Comparison of ENCODE assay signal across 10 cellular contexts in the genomic region with DNA sequence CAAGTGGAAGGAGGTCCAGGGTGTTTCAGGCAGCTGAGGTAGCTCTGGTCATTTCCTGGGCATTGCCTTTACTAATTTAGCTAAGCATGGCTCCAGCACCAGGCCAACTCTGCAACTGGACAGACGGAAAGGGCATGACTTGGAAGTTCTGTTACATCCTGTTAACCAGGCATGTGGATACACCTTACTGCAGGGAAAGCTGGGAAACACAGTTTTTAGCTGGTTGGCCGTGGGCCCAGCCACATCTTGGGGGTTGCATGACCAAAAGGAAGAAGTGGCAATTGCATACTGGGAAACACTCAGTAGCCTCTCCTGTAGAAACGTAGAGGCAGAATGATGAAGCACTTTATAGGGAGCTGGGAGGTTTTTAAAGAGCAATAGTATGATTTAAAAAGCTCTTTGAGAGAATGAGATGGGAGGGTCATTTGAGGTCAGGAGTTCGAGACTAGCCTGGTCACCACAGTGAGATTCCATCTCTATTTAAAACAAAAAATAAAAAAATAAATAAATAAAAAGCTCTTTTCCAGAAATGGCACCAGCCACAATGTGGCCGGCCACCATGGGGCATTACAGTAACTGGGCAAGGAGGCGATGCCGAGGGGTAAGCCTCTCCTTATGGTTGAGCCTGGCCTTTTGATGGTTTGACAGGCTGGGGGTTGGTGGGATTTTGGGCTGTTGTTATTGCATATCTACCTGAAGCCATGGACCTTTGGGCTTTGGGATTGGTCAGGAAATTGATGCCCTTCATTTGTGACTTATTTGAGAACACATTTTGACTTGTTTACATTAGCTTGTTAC. TPM values are rescaled to one million over a fixed set of nuclear protein-coding genes. Genes with fewer than 3 reads are reported as not detected.
DNase-seq lines count a peak whose midpoint lies in the region; ATAC-seq and TF ChIP-seq lines count a peak whose summit lies in the region.
"Had no signal": no experiment of that assay in that cellular context is flagged by ENCODE, and none has a peak within 500 bp of the region (broad histone marks: within the 10 kb centered on the region; RNA-seq: fewer than 3 reads in every experiment).

No MANE protein-coding gene starts in this region.

- H3K4me1 Mint-ChIP-seq in stimulated activated memory B cell treated with anti-CD40 and anti-IgM and Interleukin-4, amounts not matched to agents 10 μg/mL and 1 μg/mL and 100 μg/mL, for 72 hours = peaks cover 88% of the 10 kb centered on the region

- H3K36me3 Mint-ChIP-seq in stimulated activated memory B cell treated with anti-CD40 and anti-IgM and Interleukin-4, amounts not matched to agents 10 μg/mL and 1 μg/mL and 100 μg/mL, for 72 hours = peaks cover 29% of the 10 kb centered on the region
- H3K36me3 Mint-ChIP-seq: natural killer cell treated with Interleukin-12 subunit alpha and Interleukin-12 subunit beta and Interleukin-15 and Interleukin-18, amount 100 ng/mL, for 72 hours had no signal

- H3K27me3 Mint-ChIP-seq in stimulated activated memory B cell treated with anti-CD40 and anti-IgM and Interleukin-4, amounts not matched to agents 10 μg/mL and 1 μg/mL and 100 μg/mL, for 72 hours = no peaks in the 10 kb centered on the region
- H3K27me3 Mint-ChIP-seq: activated naive CD4-positive, alpha-beta T cell treated with anti-CD3 and anti-CD28 coated beads, Interleukin-2, amount 10 ng/mL, durations not matched to agents 7 days and 5 days; natural killer cell treated with Interleukin-12 subunit alpha and Interleukin-12 subunit beta and Interleukin-15 and Interleukin-18, amount 100 ng/mL, for 72 hours had no signal

- H3K27me3 ChIP-seq in WERI-Rb-1 (ENCODE audit: insufficient read depth, low read depth, severe bottlenecking) = no peaks in the 10 kb centered on the region
- no peaks in the 10 kb centered on the region for H3K27me3 ChIP-seq in effector memory CD4-positive, alpha-beta T cell (replicated peaks; ENCODE audit: control insufficient read depth, insufficient read depth, low read length, poor library complexity, severe bottlenecking)

- no peak for ATAC-seq in stimulated activated memory B cell treated with anti-CD40 and anti-IgM and Interleukin-4, amounts not matched to agents 10 μg/mL and 1 μg/mL and 100 μg/mL, for 72 hours
- ATAC-seq in HG02763 (IDR thresholded peaks at IDR 0.05; ENCODE audit: unreplicated experiment) = no peak
- ATAC-seq: natural killer cell treated with Interleukin-12 subunit alpha and Interleukin-12 subunit beta and Interleukin-15 and Interleukin-18, amount 100 ng/mL, for 72 hours had no signal

- TF ChIP-seq CTCF in RWPE1 (conservative IDR thresholded peaks at IDR 0.05; ENCODE audit: low read depth) (no peak), WERI-Rb-1 (IDR thresholded peaks at IDR 0.05; ENCODE audit: low read depth, low read length) (no peak)

- peak overlapping the region; percentile 70 for H3K27ac Mint-ChIP-seq in stimulated activated memory B cell treated with anti-CD40 and anti-IgM and Interleukin-4, amounts not matched to agents 10 μg/mL and 1 μg/mL and 100 μg/mL, for 72 hours
- H3K27ac Mint-ChIP-seq: activated naive CD4-positive, alpha-beta T cell treated with anti-CD3 and anti-CD28 coated beads, Interleukin-2, amount 10 ng/mL, durations not matched to agents 7 days and 5 days; natural killer cell treated with Interleukin-12 subunit alpha and Interleukin-12 subunit beta and Interleukin-15 and Interleukin-18, amount 100 ng/mL, for 72 hours had no signal

- H3K27ac ChIP-seq in RWPE1 = peak overlapping the region; percentile 87; the same call in 1 of the 2 replicates
- H3K27ac ChIP-seq in epithelial cell of prostate = peak overlapping the region; percentile 93
- no peak overlapping the region for H3K27ac ChIP-seq in WERI-Rb-1
- no peak overlapping the region for H3K27ac ChIP-seq in effector memory CD4-positive, alpha-beta T cell (ENCODE audit: insufficient read depth, low read length, poor library complexity, severe bottlenecking)

- no peaks in the 10 kb centered on the region for H3K9me3 ChIP-seq in WERI-Rb-1 (ENCODE audit: severe bottlenecking)
- no peaks in the 10 kb centered on the region for H3K9me3 ChIP-seq in effector memory CD4-positive, alpha-beta T cell (ENCODE audit: control insufficient read depth, low read length)

- H3K4me3 Mint-ChIP-seq in stimulated activated memory B cell treated with anti-CD40 and anti-IgM and Interleukin-4, amounts not matched to agents 10 μg/mL and 1 μg/mL and 100 μg/mL, for 72 hours = no peak overlapping the region
- H3K4me3 Mint-ChIP-seq: activated naive CD4-positive, alpha-beta T cell treated with anti-CD3 and anti-CD28 coated beads, Interleukin-2, amount 10 ng/mL, durations not matched to agents 7 days and 5 days; immature natural killer cell; natural killer cell treated with Interleukin-12 subunit alpha and Interleukin-12 subunit beta and Interleukin-15 and Interleukin-18, amount 100 ng/mL, for 72 hours had no signal

- no peaks in the 10 kb centered on the region for H3K9me3 Mint-ChIP-seq in stimulated activated memory B cell treated with anti-CD40 and anti-IgM and Interleukin-4, amounts not matched to agents 10 μg/mL and 1 μg/mL and 100 μg/mL, for 72 hours
- H3K9me3 Mint-ChIP-seq: activated naive CD4-positive, alpha-beta T cell treated with anti-CD3 and anti-CD28 coated beads, Interleukin-2, amount 10 ng/mL, durations not matched to agents 7 days and 5 days; immature natural killer cell; natural killer cell treated with Interleukin-12 subunit alpha and Interleukin-12 subunit beta and Interleukin-15 and Interleukin-18, amount 100 ng/mL, for 72 hours had no signal

- H3K4me3 ChIP-seq in WERI-Rb-1 (ENCODE audit: low read depth, low read length) = no peak overlapping the region
- H3K4me3 ChIP-seq in effector memory CD4-positive, alpha-beta T cell (ENCODE audit: insufficient read depth, low read depth, low read length, poor library complexity, severe bottlenecking) = no peak overlapping the region

- POLR2A ChIA-PET in RWPE1 (lab: Yijun Ruan, JAX; ENCODE audit: low non-redundant PET) = no interaction called here

- CTCF ChIA-PET in RWPE1 (lab: Yijun Ruan, JAX) = interaction anchor here (1.3 to 4.8 kb wide), 2 partner anchors 20 to 71 kb away, joined by 3 to 30 read pairs; no protein-coding TSS in a partner anchor

- peaks cover 3% of the 10 kb centered on the region; the same call in 1 of the 2 replicates for H3K36me3 ChIP-seq in WERI-Rb-1
- no peaks in the 10 kb centered on the region for H3K36me3 ChIP-seq in effector memory CD4-positive, alpha-beta T cell (ENCODE audit: control insufficient read depth, insufficient read depth, low read length)

- DNase-seq in H4 (ENCODE audit: low spot score) = peak; percentile 41
- no peak for DNase-seq in RWPE1 (ENCODE audit: low spot score)
- DNase-seq in epithelial cell of prostate (ENCODE audit: low read depth, low spot score) = no peak
- no peak for DNase-seq in WERI-Rb-1
- DNase-seq in effector memory CD4-positive, alpha-beta T cell = no peak
- DNase-seq: immature natural killer cell had no signal

- H3K4me1 ChIP-seq in effector memory CD4-positive, alpha-beta T cell (ENCODE audit: control insufficient read depth, insufficient read depth, low read length, poor library complexity, severe bottlenecking) = no peaks in the 10 kb centered on the region

RNA-seq across cellular contexts. Expression of gene TRAK1, which starts 28.6 kb away (rescaled TPM):
- total RNA-seq in H4 (2014; rRNA removed; shearing (Covaris generic)) = 4.3 and 6.0 TPM in 2 replicates

Comparison
In these comparisons a context has a peak if more than half of its experiments do, and no peak if none do; other contexts are left out.
1. H3K27ac ChIP-seq: peak in RWPE1 (single experiment) and epithelial cell of prostate (single experiment); none in WERI-Rb-1 (single experiment) and effector memory CD4-positive, alpha-beta T cell (single experiment).